In genomic region chr6:85047818-85048217, GRCh38 we compare ENCODE assay signal across 26 cellular contexts.
"Had no signal": no experiment of that assay in that cellular context is flagged by ENCODE, and none has a peak within 500 bp of the region (broad histone marks: within the 10 kb centered on the region; RNA-seq: fewer than 3 reads in every experiment).

No MANE protein-coding gene starts in this region.

- ATAC-seq: activated CD8-positive, alpha-beta T cell treated with anti-CD3 and anti-CD28 coated beads, Interleukin-2, amount 10 ng/mL, durations not matched to agents 7 days and 5 days; WTC11 had no signal

- DNase-seq: activated CD4-positive, alpha-beta T cell treated with anti-CD3 and anti-CD28 coated beads for 48 hours; activated CD4-positive, alpha-beta T cell treated with anti-CD3 and anti-CD28 coated beads, Interleukin-2, amount 50 U/mL, for 4 hours; activated CD4-positive, CD25-positive, alpha-beta regulatory T cell treated with anti-CD3 and anti-CD28 coated beads, Interleukin-2, amount 50 U/mL, for 72 hours; activated CD8-positive, alpha-beta memory T cell treated with anti-CD3 and anti-CD28 coated beads, Interleukin-2, amount 50 U/mL, for 48 hours; activated CD8-positive, alpha-beta T cell treated with anti-CD3 and anti-CD28 coated beads, Interleukin-2, amount 10 ng/mL, durations not matched to agents 7 days and 5 days; activated naive CD4-positive, alpha-beta T cell treated with anti-CD3 and anti-CD28 coated beads, Interleukin-2, amount 50 U/mL, for 16 hours; activated naive CD8-positive, alpha-beta T cell treated with anti-CD3 and anti-CD28 coated beads, Interleukin-2, amount 10 ng/mL, durations not matched to agents 7 days and 5 days; activated T-cell treated with anti-CD3 and anti-CD28 coated beads, Interleukin-2, amount 50 U/mL, for 1 hour; adrenal gland; anterior cingulate cortex; central memory CD4-positive, alpha-beta T cell; MG63; MV-4-11; NCI-H1105; NCI-H1436; NCI-H1694 treated with DMSO at 0.1 percent for 48 hours; NCI-H2081; NCI-H2171 treated with DMSO at 0.1 percent for 48 hours; NCI-H226; NCI-H526; NK-92 treated with Interleukin-12 subunit alpha and Interleukin-12 subunit beta, amount 100 ng/mL, for 24 hours; OCI-M1; Peyer's patch; SHP77 treated with DMSO at 0.1 percent for 48 hours had no signal

- H3K27ac ChIP-seq: adrenal gland, KMS-11, Peyer's patch had no signal

- H3K4me2 ChIP-seq: KMS-11 had no signal

- H3K9me3 ChIP-seq: adrenal gland, MG63, Peyer's patch had no signal

- H3K9ac ChIP-seq: KMS-11 had no signal

- H3K4me1 ChIP-seq: adrenal gland, Peyer's patch had no signal

- H3K4me3 ChIP-seq: adrenal gland, MG63, Peyer's patch had no signal

- H3K27me3 ChIP-seq: adrenal gland, MG63, Peyer's patch had no signal

- H3K36me3 ChIP-seq: adrenal gland, MG63, Peyer's patch had no signal
